In the genomic region with DNA sequence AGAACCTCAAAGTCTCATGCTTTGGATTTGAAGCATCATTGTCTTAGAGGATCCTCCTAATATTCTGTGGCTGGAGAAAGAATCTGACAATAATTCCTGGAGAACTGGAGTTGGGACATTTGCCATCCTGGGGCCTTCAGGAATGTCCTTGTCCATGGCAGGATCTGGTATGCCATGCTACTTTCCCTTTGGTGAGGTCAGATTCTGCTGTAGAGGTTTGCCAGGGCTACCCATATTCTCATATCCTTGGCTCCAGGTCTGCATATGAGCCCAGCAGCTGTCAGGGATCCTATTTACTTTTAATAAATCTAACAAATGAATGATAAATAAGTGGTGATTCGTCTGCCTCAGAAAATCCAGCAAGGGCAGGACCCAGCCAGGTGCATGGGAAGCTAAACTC, we compare ENCODE assay signal across 23 cellular contexts. TPM values are rescaled to one million over a fixed set of nuclear protein-coding genes. Genes with fewer than 3 reads are reported as not detected.
DNase-seq lines count a peak whose midpoint lies in the region; ATAC-seq and TF ChIP-seq lines count a peak whose summit lies in the region.
"Had no signal": no experiment of that assay in that cellular context is flagged by ENCODE, and none has a peak within 500 bp of the region (broad histone marks: within the 10 kb centered on the region; RNA-seq: fewer than 3 reads in every experiment).

No MANE protein-coding gene starts in this region.

- H3K4me1 ChIP-seq in left ventricle myocardium inferior (peaks cover 12% of the 10 kb centered on the region), right cardiac atrium (ENCODE audit: control insufficient read depth, insufficient read depth, low read length) (no peaks in the 10 kb centered on the region)
- H3K4me1 ChIP-seq: BE2C had no signal

- DNase-seq in Right ventricle myocardium superior = no peak
- DNase-seq in left cardiac atrium = no peak
- no peak for DNase-seq in left ventricle myocardium inferior
- DNase-seq in right cardiac atrium = no peak
- no peak for DNase-seq in left ventricle myocardium superior
- DNase-seq in pons (ENCODE audit: low spot score) = no peak
- no peak for DNase-seq in erythroblast (lab: John Stamatoyannopoulos, UW)
- DNase-seq: 8988T; ACHN; BE2C; CD4-positive, alpha-beta memory T cell; CD4-positive, CD25-positive, alpha-beta regulatory T cell; CD8-positive, alpha-beta memory T cell; COR-L47; DMS 273 treated with DMSO at 0.1 percent for 48 hours; DMS153; DMS53; DMS79; DND-41; EL; GDM1 had no signal

- ATAC-seq in Right ventricle myocardium superior (ENCODE audit: poor library complexity) = peak; percentile 77
- ATAC-seq in left cardiac atrium = no peak
- no peak for ATAC-seq in right cardiac atrium
- peak; percentile 68 for ATAC-seq in left ventricle myocardium superior
- ATAC-seq: GM12878 had no signal

- H3K4me3 ChIP-seq in left ventricle myocardium inferior (no peak overlapping the region), right cardiac atrium (ENCODE audit: low read length) (no peak overlapping the region)
- H3K4me3 ChIP-seq: BLaER1, GM12878 had no signal

- H3K27ac ChIP-seq in left ventricle myocardium inferior (replicated peaks) (peak overlapping the region; percentile 9), right cardiac atrium (ENCODE audit: low read length) (no peak overlapping the region)
- H3K27ac ChIP-seq: BLaER1 had no signal

- H3K27me3 ChIP-seq in left ventricle myocardium inferior (ENCODE audit: low read depth) (no peaks in the 10 kb centered on the region), right cardiac atrium (ENCODE audit: control insufficient read depth, insufficient read depth) (no peaks in the 10 kb centered on the region)
- H3K27me3 ChIP-seq: BE2C, BLaER1 had no signal

- no peak for TF ChIP-seq CTCF in left ventricle myocardium inferior (IDR thresholded peaks at IDR 0.05; ENCODE audit: borderline replicate concordance)

- intact Hi-C loops in Right ventricle myocardium superior (cut with DNase I) (loop anchor here (5.0 kb wide), 1 partner anchor 559 kb away; no protein-coding TSS in a partner anchor), left cardiac atrium (cut with DNase I) (no loop called here), left ventricle myocardium inferior (cut with micrococcal nuclease) (no loop called here), right cardiac atrium (cut with DNase I) (loop anchor here in 1 of 4 donors (10.0 kb wide), 1 partner anchor 227 kb away; a partner anchor contains a TSS), left ventricle myocardium superior (cut with micrococcal nuclease) (no loop called here)

- 39% methylated on average over 1 of the region's 1 CpG for WGBS in right cardiac atrium

- no peaks in the 10 kb centered on the region for H3K36me3 ChIP-seq in left ventricle myocardium inferior
- H3K36me3 ChIP-seq: BE2C, BLaER1 had no signal

- no peak for TF ChIP-seq POLR2A in erythroblast (IDR thresholded peaks at IDR 0.05; ENCODE audit: low read length)

- H3K9me3 ChIP-seq in left ventricle myocardium inferior (replicated peaks) = no peaks in the 10 kb centered on the region
- no peaks in the 10 kb centered on the region for H3K9me3 ChIP-seq in right cardiac atrium (ENCODE audit: control insufficient read depth, low read length)
- H3K9me3 ChIP-seq: BE2C had no signal

RNA-seq across cellular contexts. Expression of a gene that starts 35.0 kb away (rescaled TPM):
- total RNA-seq in Right ventricle myocardium superior (35.5 TPM), left cardiac atrium (10 to 100 TPM; 28.1 TPM), left ventricle myocardium inferior (36.5 TPM), right cardiac atrium (10 to 100 TPM; 29.2 to 34.5 (median 31.3) TPM), left ventricle myocardium superior (35.9 TPM)
- polyA plus RNA-seq in right cardiac atrium = 16.5 TPM

Comparison
In these comparisons a context has a peak if more than half of its experiments do, and no peak if none do; other contexts are left out.
1. ATAC-seq: peak in Right ventricle myocardium superior (single experiment) and left ventricle myocardium superior (single experiment); none in left cardiac atrium (0 of 2) and right cardiac atrium (0 of 2).